ENCODE assay signal across 1 cellular context in the genomic region with DNA sequence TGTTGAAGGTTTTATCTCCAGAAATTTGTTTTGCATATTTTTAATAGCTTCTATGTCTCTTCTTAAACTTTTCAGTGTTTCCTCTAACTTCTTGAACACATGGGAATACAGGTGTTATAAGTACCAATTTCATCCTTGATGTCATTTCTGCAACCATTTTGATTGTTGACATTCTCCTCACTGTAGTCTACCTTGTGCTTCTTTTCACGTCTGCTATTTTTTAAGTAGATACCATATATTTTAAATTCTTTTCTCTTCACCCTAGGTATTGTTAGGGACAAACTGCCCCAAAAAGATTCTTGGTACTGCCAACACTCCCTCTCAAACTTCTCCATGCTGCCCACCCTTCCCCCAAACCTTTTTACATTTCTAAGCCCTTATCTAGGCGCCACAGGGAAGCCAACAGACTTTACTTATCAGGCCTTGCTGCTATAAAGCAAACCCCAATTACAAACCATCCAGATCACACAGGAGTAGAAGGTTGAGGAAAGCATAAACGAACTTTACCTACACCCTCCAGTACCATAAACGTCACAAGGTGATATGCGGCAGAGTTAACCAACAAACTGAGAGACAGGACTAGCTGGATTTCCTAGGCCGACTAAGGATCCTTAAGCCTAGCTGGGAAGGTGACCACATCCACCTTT.
TF ChIP-seq lines count a peak whose summit lies in the region.

No MANE protein-coding gene starts in this region.

TF ChIP-seq in K562, 482 proteins besides CTCF, POLR2A, EP300 and RAD21 (continues in another document):
- TF ChIP-seq, protein P1, sequence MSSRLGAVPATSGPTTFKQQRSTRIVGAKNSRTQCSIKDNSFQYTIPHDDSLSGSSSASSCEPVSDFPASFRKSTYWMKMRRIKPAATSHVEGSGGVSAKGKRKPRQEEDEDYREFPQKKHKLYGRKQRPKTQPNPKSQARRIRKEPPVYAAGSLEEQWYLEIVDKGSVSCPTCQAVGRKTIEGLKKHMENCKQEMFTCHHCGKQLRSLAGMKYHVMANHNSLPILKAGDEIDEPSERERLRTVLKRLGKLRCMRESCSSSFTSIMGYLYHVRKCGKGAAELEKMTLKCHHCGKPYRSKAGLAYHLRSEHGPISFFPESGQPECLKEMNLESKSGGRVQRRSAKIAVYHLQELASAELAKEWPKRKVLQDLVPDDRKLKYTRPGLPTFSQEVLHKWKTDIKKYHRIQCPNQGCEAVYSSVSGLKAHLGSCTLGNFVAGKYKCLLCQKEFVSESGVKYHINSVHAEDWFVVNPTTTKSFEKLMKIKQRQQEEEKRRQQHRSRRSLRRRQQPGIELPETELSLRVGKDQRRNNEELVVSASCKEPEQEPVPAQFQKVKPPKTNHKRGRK (tag; IDR thresholded peaks at IDR 0.05) = no peak
- TF ChIP-seq ZNF778 (CRISPR knock-in tag; IDR thresholded peaks at IDR 0.05) (no peak), EHMT2 (IDR thresholded peaks at IDR 0.05) (0 out of 2 replicates have a peak, but pooled peaks have one; percentile 33), ZFP36 (IDR thresholded peaks at IDR 0.05; ENCODE audit: low read depth, low read length, partially characterized antibody) (no peak), CBFA2T2 (conservative IDR thresholded peaks at IDR 0.05) (peak; percentile 70), DPF2 (IDR thresholded peaks at IDR 0.05) (peak; percentile 59), MYBL2 (IDR thresholded peaks at IDR 0.05; ENCODE audit: low read depth) (peak; percentile 42; the same call in 1 of the 2 replicates), MYBL2 (CRISPR knock-in tag; IDR thresholded peaks at IDR 0.05; ENCODE audit: borderline replicate concordance) (no peak), PML (IDR thresholded peaks at IDR 0.05; ENCODE audit: low read length) (no peak), ZNF165 (CRISPR knock-in tag; IDR thresholded peaks at IDR 0.05; ENCODE audit: borderline replicate concordance) (no peak), NEUROD1 (IDR thresholded peaks at IDR 0.05; ENCODE audit: borderline replicate concordance, low read depth, low read length, partially characterized antibody) (no peak), FOXA3 (CRISPR knock-in tag; conservative IDR thresholded peaks at IDR 0.05 in 1 of 2, IDR thresholded peaks at IDR 0.05 in 1 of 2) (no peak), CREBBP (IDR thresholded peaks at IDR 0.05; ENCODE audit: low read depth, low read length) (no peak), DNMT1 (IDR thresholded peaks at IDR 0.05) (no peak), ZNF551 (CRISPR knock-in tag; IDR thresholded peaks at IDR 0.05) (no peak), ZNF41 (CRISPR knock-in tag; conservative IDR thresholded peaks at IDR 0.05) (no peak), ZBED1 (IDR thresholded peaks at IDR 0.05) (no peak), ZEB2 (IDR thresholded peaks at IDR 0.05) (peak; percentile 27; the same call in 1 of the 2 replicates), XRCC4 (IDR thresholded peaks at IDR 0.05; ENCODE audit: extremely low read depth, insufficient read depth, insufficient read length) (no peak), RNF2 (IDR thresholded peaks at IDR 0.05) (peak; percentile 54), DMBX1 (CRISPR knock-in tag; IDR thresholded peaks at IDR 0.05; ENCODE audit: borderline replicate concordance) (no peak), ZKSCAN8 (CRISPR knock-in tag; IDR thresholded peaks at IDR 0.05) (0 out of 2 replicates have a peak, but pooled peaks have one; percentile 19), POLR2H (tag; IDR thresholded peaks at IDR 0.05; ENCODE audit: low read depth) (no peak), RBM14 (IDR thresholded peaks at IDR 0.05; ENCODE audit: borderline replicate concordance, insufficient read depth, low read depth, low read length) (no peak), ILF3 (IDR thresholded peaks at IDR 0.05; ENCODE audit: borderline replicate concordance) (no peak), TEAD4 (IDR thresholded peaks at IDR 0.05; ENCODE audit: low read length) (peak; percentile 68), TEAD4 (CRISPR knock-in tag; IDR thresholded peaks at IDR 0.05; ENCODE audit: borderline replicate concordance) (no peak), RBM17 (IDR thresholded peaks at IDR 0.05; ENCODE audit: borderline replicate concordance, low read depth, low read length) (no peak), MXI1 (IDR thresholded peaks at IDR 0.05; ENCODE audit: low read depth, low read length) (no peak), CBX1 (IDR thresholded peaks at IDR 0.05; ENCODE audit: low read depth) (no peak), ZNF347 (CRISPR knock-in tag; IDR thresholded peaks at IDR 0.05; ENCODE audit: low read depth) (no peak), MAZ (CRISPR knock-in tag; conservative IDR thresholded peaks at IDR 0.05 in 1 of 2, IDR thresholded peaks at IDR 0.05 in 1 of 2) (no peak), TFAM (CRISPR knock-in tag; conservative IDR thresholded peaks at IDR 0.05) (no peak), TAL1 (IDR thresholded peaks at IDR 0.05) (peak; percentile 69), CC2D1A (IDR thresholded peaks at IDR 0.05) (peak; percentile 39; the same call in 1 of the 2 replicates), ASH1L (IDR thresholded peaks at IDR 0.05; ENCODE audit: borderline replicate concordance, low read depth, partially characterized antibody) (no peak), FOXK1 (CRISPR knock-in tag; IDR thresholded peaks at IDR 0.05; ENCODE audit: borderline replicate concordance) (no peak), ZBTB8A (IDR thresholded peaks at IDR 0.05; ENCODE audit: partially characterized antibody) (no peak), MTA2 (IDR thresholded peaks at IDR 0.05; ENCODE audit: low read depth) (0 out of 2 replicates have a peak, but pooled peaks have one; percentile 27), HNRNPH1 (optimal IDR thresholded peaks at IDR 0.05; ENCODE audit: low read depth, low read length) (no peak), ARID1B (IDR thresholded peaks at IDR 0.05) (peak; percentile 81), STAT5B (CRISPR knock-in tag; IDR thresholded peaks at IDR 0.05) (no peak), TCF3 (CRISPR knock-in tag; IDR thresholded peaks at IDR 0.05) (peak; percentile 64), NFXL1 (CRISPR knock-in tag; IDR thresholded peaks at IDR 0.05) (no peak; the same call in 1 of the 2 replicates), MEF2D (tag; conservative IDR thresholded peaks at IDR 0.05; ENCODE audit: low read depth) (0 out of 2 replicates have a peak, but pooled peaks have one; percentile 38), MCM7 (IDR thresholded peaks at IDR 0.05) (no peak), NFIC (IDR thresholded peaks at IDR 0.05) (peak; percentile 26; the same call in 1 of the 2 replicates), NR2C1 (IDR thresholded peaks at IDR 0.05) (no peak), NR2C1 (tag; IDR thresholded peaks at IDR 0.05) (peak; percentile 50)
- TF ChIP-seq, protein P2, sequence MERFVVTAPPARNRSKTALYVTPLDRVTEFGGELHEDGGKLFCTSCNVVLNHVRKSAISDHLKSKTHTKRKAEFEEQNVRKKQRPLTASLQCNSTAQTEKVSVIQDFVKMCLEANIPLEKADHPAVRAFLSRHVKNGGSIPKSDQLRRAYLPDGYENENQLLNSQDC (CRISPR knock-in tag; IDR thresholded peaks at IDR 0.05) = no peak
- TF ChIP-seq, protein P3, sequence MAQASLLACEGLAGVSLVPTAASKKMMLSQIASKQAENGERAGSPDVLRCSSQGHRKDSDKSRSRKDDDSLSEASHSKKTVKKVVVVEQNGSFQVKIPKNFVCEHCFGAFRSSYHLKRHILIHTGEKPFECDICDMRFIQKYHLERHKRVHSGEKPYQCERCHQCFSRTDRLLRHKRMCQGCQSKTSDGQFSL (CRISPR knock-in tag; IDR thresholded peaks at IDR 0.05) = no peak
- TF ChIP-seq, protein P3 (tag; IDR thresholded peaks at IDR 0.05) = 0 out of 4 replicates have a peak, but pooled peaks of 1 of the 2 experiments have one; percentile 50
- TF ChIP-seq, protein P4, sequence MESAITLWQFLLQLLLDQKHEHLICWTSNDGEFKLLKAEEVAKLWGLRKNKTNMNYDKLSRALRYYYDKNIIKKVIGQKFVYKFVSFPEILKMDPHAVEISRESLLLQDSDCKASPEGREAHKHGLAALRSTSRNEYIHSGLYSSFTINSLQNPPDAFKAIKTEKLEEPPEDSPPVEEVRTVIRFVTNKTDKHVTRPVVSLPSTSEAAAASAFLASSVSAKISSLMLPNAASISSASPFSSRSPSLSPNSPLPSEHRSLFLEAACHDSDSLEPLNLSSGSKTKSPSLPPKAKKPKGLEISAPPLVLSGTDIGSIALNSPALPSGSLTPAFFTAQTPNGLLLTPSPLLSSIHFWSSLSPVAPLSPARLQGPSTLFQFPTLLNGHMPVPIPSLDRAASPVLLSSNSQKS (CRISPR knock-in tag; IDR thresholded peaks at IDR 0.05) = no peak
- TF ChIP-seq, protein P5, sequence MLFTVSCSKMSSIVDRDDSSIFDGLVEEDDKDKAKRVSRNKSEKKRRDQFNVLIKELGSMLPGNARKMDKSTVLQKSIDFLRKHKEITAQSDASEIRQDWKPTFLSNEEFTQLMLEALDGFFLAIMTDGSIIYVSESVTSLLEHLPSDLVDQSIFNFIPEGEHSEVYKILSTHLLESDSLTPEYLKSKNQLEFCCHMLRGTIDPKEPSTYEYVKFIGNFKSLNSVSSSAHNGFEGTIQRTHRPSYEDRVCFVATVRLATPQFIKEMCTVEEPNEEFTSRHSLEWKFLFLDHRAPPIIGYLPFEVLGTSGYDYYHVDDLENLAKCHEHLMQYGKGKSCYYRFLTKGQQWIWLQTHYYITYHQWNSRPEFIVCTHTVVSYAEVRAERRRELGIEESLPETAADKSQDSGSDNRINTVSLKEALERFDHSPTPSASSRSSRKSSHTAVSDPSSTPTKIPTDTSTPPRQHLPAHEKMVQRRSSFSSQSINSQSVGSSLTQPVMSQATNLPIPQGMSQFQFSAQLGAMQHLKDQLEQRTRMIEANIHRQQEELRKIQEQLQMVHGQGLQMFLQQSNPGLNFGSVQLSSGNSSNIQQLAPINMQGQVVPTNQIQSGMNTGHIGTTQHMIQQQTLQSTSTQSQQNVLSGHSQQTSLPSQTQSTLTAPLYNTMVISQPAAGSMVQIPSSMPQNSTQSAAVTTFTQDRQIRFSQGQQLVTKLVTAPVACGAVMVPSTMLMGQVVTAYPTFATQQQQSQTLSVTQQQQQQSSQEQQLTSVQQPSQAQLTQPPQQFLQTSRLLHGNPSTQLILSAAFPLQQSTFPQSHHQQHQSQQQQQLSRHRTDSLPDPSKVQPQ (CRISPR knock-in tag; IDR thresholded peaks at IDR 0.05; ENCODE audit: borderline replicate concordance) = no peak
- TF ChIP-seq, protein P6, sequence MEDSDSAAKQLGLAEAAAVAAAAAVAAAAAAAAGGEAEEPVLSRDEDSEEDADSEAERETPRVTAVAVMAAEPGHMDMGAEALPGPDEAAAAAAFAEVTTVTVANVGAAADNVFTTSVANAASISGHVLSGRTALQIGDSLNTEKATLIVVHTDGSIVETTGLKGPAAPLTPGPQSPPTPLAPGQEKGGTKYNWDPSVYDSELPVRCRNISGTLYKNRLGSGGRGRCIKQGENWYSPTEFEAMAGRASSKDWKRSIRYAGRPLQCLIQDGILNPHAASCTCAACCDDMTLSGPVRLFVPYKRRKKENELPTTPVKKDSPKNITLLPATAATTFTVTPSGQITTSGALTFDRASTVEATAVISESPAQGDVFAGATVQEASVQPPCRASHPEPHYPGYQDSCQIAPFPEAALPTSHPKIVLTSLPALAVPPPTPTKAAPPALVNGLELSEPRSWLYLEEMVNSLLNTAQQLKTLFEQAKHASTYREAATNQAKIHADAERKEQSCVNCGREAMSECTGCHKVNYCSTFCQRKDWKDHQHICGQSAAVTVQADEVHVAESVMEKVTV (CRISPR knock-in tag; IDR thresholded peaks at IDR 0.05) = no peak
- TF ChIP-seq, protein P7, sequence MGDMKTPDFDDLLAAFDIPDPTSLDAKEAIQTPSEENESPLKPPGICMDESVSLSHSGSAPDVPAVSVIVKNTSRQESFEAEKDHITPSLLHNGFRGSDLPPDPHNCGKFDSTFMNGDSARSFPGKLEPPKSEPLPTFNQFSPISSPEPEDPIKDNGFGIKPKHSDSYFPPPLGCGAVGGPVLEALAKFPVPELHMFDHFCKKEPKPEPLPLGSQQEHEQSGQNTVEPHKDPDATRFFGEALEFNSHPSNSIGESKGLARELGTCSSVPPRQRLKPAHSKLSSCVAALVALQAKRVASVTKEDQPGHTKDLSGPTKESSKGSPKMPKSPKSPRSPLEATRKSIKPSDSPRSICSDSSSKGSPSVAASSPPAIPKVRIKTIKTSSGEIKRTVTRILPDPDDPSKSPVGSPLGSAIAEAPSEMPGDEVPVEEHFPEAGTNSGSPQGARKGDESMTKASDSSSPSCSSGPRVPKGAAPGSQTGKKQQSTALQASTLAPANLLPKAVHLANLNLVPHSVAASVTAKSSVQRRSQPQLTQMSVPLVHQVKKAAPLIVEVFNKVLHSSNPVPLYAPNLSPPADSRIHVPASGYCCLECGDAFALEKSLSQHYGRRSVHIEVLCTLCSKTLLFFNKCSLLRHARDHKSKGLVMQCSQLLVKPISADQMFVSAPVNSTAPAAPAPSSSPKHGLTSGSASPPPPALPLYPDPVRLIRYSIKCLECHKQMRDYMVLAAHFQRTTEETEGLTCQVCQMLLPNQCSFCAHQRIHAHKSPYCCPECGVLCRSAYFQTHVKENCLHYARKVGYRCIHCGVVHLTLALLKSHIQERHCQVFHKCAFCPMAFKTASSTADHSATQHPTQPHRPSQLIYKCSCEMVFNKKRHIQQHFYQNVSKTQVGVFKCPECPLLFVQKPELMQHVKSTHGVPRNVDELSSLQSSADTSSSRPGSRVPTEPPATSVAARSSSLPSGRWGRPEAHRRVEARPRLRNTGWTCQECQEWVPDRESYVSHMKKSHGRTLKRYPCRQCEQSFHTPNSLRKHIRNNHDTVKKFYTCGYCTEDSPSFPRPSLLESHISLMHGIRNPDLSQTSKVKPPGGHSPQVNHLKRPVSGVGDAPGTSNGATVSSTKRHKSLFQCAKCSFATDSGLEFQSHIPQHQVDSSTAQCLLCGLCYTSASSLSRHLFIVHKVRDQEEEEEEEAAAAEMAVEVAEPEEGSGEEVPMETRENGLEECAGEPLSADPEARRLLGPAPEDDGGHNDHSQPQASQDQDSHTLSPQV (IDR thresholded peaks at IDR 0.05) = peak; percentile 57; the same call in 1 of the 2 replicates
- TF ChIP-seq, protein P8, sequence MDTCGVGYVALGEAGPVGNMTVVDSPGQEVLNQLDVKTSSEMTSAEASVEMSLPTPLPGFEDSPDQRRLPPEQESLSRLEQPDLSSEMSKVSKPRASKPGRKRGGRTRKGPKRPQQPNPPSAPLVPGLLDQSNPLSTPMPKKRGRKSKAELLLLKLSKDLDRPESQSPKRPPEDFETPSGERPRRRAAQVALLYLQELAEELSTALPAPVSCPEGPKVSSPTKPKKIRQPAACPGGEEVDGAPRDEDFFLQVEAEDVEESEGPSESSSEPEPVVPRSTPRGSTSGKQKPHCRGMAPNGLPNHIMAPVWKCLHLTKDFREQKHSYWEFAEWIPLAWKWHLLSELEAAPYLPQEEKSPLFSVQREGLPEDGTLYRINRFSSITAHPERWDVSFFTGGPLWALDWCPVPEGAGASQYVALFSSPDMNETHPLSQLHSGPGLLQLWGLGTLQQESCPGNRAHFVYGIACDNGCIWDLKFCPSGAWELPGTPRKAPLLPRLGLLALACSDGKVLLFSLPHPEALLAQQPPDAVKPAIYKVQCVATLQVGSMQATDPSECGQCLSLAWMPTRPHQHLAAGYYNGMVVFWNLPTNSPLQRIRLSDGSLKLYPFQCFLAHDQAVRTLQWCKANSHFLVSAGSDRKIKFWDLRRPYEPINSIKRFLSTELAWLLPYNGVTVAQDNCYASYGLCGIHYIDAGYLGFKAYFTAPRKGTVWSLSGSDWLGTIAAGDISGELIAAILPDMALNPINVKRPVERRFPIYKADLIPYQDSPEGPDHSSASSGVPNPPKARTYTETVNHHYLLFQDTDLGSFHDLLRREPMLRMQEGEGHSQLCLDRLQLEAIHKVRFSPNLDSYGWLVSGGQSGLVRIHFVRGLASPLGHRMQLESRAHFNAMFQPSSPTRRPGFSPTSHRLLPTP (IDR thresholded peaks at IDR 0.05; ENCODE audit: borderline replicate concordance, extremely low read depth, insufficient read length) = no peak
